In genomic region chr1:207102146-207102545, GRCh38 we compare ENCODE assay signal across 21 cellular contexts. TPM values are rescaled to one million over a fixed set of nuclear protein-coding genes. Genes with fewer than 3 reads are reported as not detected.
DNase-seq lines count a peak whose midpoint lies in the region; ATAC-seq and TF ChIP-seq lines count a peak whose summit lies in the region.
"Had no signal": no experiment of that assay in that cellular context is flagged by ENCODE, and none has a peak within 500 bp of the region (broad histone marks: within the 10 kb centered on the region; RNA-seq: fewer than 3 reads in every experiment).

No MANE protein-coding gene starts in this region.

- intact Hi-C loops in right lobe of liver (cut with DNase I), result no loop called here

- H3K27ac Mint-ChIP-seq in effector memory CD8-positive, alpha-beta T cell, result no peak overlapping the region
- H3K27ac Mint-ChIP-seq in activated naive CD4-positive, alpha-beta T cell treated with anti-CD3 and anti-CD28 coated beads, Interleukin-2, amount 10 ng/mL, durations not matched to agents 7 days and 5 days, result no peak overlapping the region
- H3K27ac Mint-ChIP-seq: B cell; CD14-positive monocyte; CD4-positive, alpha-beta T cell; CD8-positive, alpha-beta memory T cell; GM23338 had no signal

- H3K27me3 Mint-ChIP-seq in effector memory CD8-positive, alpha-beta T cell, result peaks cover 26 to 27% of the 10 kb centered on the region in 2 donors
- H3K27me3 Mint-ChIP-seq in activated naive CD4-positive, alpha-beta T cell treated with anti-CD3 and anti-CD28 coated beads, Interleukin-2, amount 10 ng/mL, durations not matched to agents 7 days and 5 days, result peaks cover 8% of the 10 kb centered on the region

- no peak overlapping the region for H3K27ac ChIP-seq in HEK293 (ENCODE audit: extremely low read depth, low read depth, low read length)
- peak overlapping the region; percentile 29 to 88 (median 74) for H3K27ac ChIP-seq in right lobe of liver
- H3K27ac ChIP-seq: BLaER1 had no signal

- no peaks in the 10 kb centered on the region for H3K4me1 Mint-ChIP-seq in effector memory CD8-positive, alpha-beta T cell (ENCODE audit: low read depth in 2 of 2)
- peaks cover 10% of the 10 kb centered on the region for H3K4me1 Mint-ChIP-seq in activated naive CD4-positive, alpha-beta T cell treated with anti-CD3 and anti-CD28 coated beads, Interleukin-2, amount 10 ng/mL, durations not matched to agents 7 days and 5 days
- H3K4me1 Mint-ChIP-seq: B cell; CD8-positive, alpha-beta memory T cell had no signal

- TF ChIP-seq POLR2A in right lobe of liver (IDR thresholded peaks at IDR 0.05), result no peak

- H3K36me3 ChIP-seq in HEK293 (ENCODE audit: control insufficient read depth in 2 of 2, insufficient read depth in 1 of 2, low read length in 2 of 2), result no peaks in the 10 kb centered on the region
- peaks cover 0 to 23% (median 8%) of the 10 kb centered on the region in 4 donors for H3K36me3 ChIP-seq in right lobe of liver
- H3K36me3 ChIP-seq: BLaER1, HAP-1 had no signal

- ATAC-seq in right lobe of liver, result peak in 3 of 4 donors; percentile 21 to 30 (median 22)
- ATAC-seq in effector memory CD8-positive, alpha-beta T cell (replicated peaks), result no peak
- ATAC-seq: GM23338 had no signal

- POLR2A ChIA-PET in HEK293 (lab: Yijun Ruan, JAX), result no interaction called here

- 21% methylated on average over 5 of the region's 5 CpGs for WGBS in right lobe of liver (ENCODE audit: insufficient coverage, low coverage, low lambda C conversion rate, missing lambda C conversion rate)

- peak; percentile 16 for DNase-seq in choroid plexus epithelial cell (ENCODE audit: low read depth)
- no peak for DNase-seq in right lobe of liver
- no peak for DNase-seq in effector memory CD8-positive, alpha-beta T cell
- no peak for DNase-seq in GOT3 (lab: John Stamatoyannopoulos, UW)
- no peak for DNase-seq in activated naive CD4-positive, alpha-beta T cell treated with anti-CD3 and anti-CD28 coated beads, Interleukin-2, amount 10 ng/mL, durations not matched to agents 7 days and 5 days
- DNase-seq: Calu3; CD4-positive, alpha-beta T cell; CD8-positive, alpha-beta memory T cell; DMS53; DMS79 treated with DMSO at 0.1 percent for 48 hours; GF-D8 had no signal

- no peaks in the 10 kb centered on the region for H3K9me3 ChIP-seq in HEK293 (ENCODE audit: control insufficient read depth, insufficient read depth, low read depth, low read length)
- no peaks in the 10 kb centered on the region for H3K9me3 ChIP-seq in right lobe of liver
- H3K9me3 ChIP-seq: HAP-1 had no signal

- no peak overlapping the region for H3K4me3 Mint-ChIP-seq in effector memory CD8-positive, alpha-beta T cell
- H3K4me3 Mint-ChIP-seq in activated naive CD4-positive, alpha-beta T cell treated with anti-CD3 and anti-CD28 coated beads, Interleukin-2, amount 10 ng/mL, durations not matched to agents 7 days and 5 days, result no peak overlapping the region
- H3K4me3 Mint-ChIP-seq: B cell; CD14-positive monocyte; CD4-positive, alpha-beta T cell; CD8-positive, alpha-beta memory T cell; GM23338 had no signal

- H3K4me1 ChIP-seq in HEK293 (ENCODE audit: control insufficient read depth, insufficient read depth, low read length), result no peaks in the 10 kb centered on the region
- peaks cover 0 to 27% (median 11%) of the 10 kb centered on the region in 4 donors for H3K4me1 ChIP-seq in right lobe of liver
- H3K4me1 ChIP-seq: BLaER1, HAP-1 had no signal

- TF ChIP-seq CTCF in HEK293 (tag by site-specific recombination; IDR thresholded peaks at IDR 0.05) (no peak), choroid plexus epithelial cell (conservative IDR thresholded peaks at IDR 0.05; ENCODE audit: low read depth, low read length) (no peak), right lobe of liver (IDR thresholded peaks at IDR 0.05) (no peak)

- no peaks in the 10 kb centered on the region for H3K36me3 Mint-ChIP-seq in effector memory CD8-positive, alpha-beta T cell (ENCODE audit: insufficient read depth)
- peaks cover 6% of the 10 kb centered on the region for H3K36me3 Mint-ChIP-seq in activated naive CD4-positive, alpha-beta T cell treated with anti-CD3 and anti-CD28 coated beads, Interleukin-2, amount 10 ng/mL, durations not matched to agents 7 days and 5 days
- H3K36me3 Mint-ChIP-seq: CD14-positive monocyte; CD8-positive, alpha-beta memory T cell had no signal

- H3K4me3 ChIP-seq in HEK293 (ENCODE audit: low read depth, low read length) (no peak overlapping the region), choroid plexus epithelial cell (ENCODE audit: low read depth, low read length) (no peak overlapping the region), right lobe of liver (no peak overlapping the region)
- H3K4me3 ChIP-seq: BLaER1, GM23338, HAP-1 had no signal

- H3K27me3 ChIP-seq in right lobe of liver, result no peaks in the 10 kb centered on the region
- H3K27me3 ChIP-seq: BLaER1 had no signal

- H3K9me3 Mint-ChIP-seq in effector memory CD8-positive, alpha-beta T cell, result no peaks in the 10 kb centered on the region
- peaks cover 3% of the 10 kb centered on the region for H3K9me3 Mint-ChIP-seq in activated naive CD4-positive, alpha-beta T cell treated with anti-CD3 and anti-CD28 coated beads, Interleukin-2, amount 10 ng/mL, durations not matched to agents 7 days and 5 days
- H3K9me3 Mint-ChIP-seq: CD4-positive, alpha-beta T cell; CD8-positive, alpha-beta memory T cell had no signal

- CTCF ChIA-PET in HEK293 (lab: Yijun Ruan, JAX), result no interaction called here
- CTCF ChIA-PET in activated naive CD4-positive, alpha-beta T cell treated with anti-CD3 and anti-CD28 coated beads, Interleukin-2, amount 10 ng/mL, durations not matched to agents 7 days and 5 days (lab: Charles Lee), result no interaction called here

TF ChIP-seq in HEK293, 187 proteins besides CTCF, POLR2A, EP300 and RAD21:
- TF ChIP-seq PRDM1 (tag by site-specific recombination; IDR thresholded peaks at IDR 0.05), result peak; percentile 5; the same call in 1 of the 2 replicates
- TF ChIP-seq IKZF3 (tag by site-specific recombination; IDR thresholded peaks at IDR 0.05), result no peak

RNA-seq across cellular contexts. Expression of gene C4BPA, which starts 1.9 kb away (rescaled TPM):
- 1,000 to 10,000 TPM in 3 of 6 experiments, 100 to 1,000 TPM in 3; 746 to 1,325 (median 959) TPM for total RNA-seq in right lobe of liver
- total RNA-seq: A172; A673; B cell; CD4-positive, alpha-beta T cell; CD8-positive, alpha-beta memory T cell; Daoy; G401; GM23338 had no signal

RNA-seq across cellular contexts. Expression of gene C4BPB, which starts 13.5 kb away (rescaled TPM):
- 100 to 1,000 TPM; 156 to 328 (median 226) TPM for total RNA-seq in right lobe of liver
- total RNA-seq: A673, B cell, G401, GM23338 had no signal

RNA-seq across cellular contexts. Expression of gene PFKFB2, which starts 49.1 kb away (rescaled TPM):
- total RNA-seq in right lobe of liver, result 1 to 10 TPM; 2.9 to 6.1 (median 5.1) TPM

RNA-seq across cellular contexts. Expression of gene YOD1, which starts 51.1 kb away (rescaled TPM):
- 1 to 10 TPM; 3.0 to 4.8 (median 3.5) TPM for total RNA-seq in right lobe of liver
